8 cellular contexts compared by ENCODE assay signal in the genomic region with DNA sequence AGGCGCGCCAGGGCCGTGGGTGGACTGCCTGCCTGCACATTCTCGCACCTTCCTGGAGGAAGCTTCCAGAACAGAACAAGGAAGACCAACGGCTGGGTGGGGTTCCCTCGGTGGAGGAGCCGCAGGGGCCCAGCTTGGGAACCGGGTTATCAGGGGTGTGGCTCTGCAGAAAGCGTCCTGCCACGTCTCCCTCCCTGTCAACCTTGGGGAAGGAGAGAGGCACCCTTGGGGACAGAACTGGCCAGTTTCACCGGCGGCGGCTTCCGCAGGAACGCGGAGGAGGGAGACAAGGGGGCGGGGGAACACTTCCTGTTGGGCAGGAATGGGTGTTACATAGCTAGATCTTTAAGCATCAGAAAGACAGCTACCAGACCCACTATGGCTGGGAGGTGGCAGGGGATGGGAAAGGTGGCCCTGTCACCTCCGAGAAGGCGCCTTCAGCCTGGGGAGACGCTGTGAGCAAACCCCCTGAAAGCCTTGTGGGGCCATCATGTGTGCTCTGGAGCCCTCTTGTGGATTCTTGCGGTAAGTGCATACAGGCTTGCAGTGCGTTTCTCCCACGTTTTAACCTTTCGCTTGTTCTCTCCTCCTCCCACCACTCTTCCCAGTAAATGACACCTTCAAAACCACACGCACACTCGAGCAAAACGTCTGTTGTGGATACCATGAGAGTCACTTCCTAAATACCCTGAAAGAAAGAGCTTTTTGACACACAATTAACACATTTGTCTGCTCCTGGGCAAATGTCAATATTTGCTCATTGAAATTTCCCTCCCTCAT. TPM values are rescaled to one million over a fixed set of nuclear protein-coding genes. Genes with fewer than 3 reads are reported as not detected.
DNase-seq lines count a peak whose midpoint lies in the region; ATAC-seq and TF ChIP-seq lines count a peak whose summit lies in the region.

No MANE protein-coding gene starts in this region.

- H3K36me3 ChIP-seq in kidney epithelial cell (ENCODE audit: control insufficient read depth, insufficient read depth, low read length), result no peaks in the 10 kb centered on the region

- peak; percentile 93 for TF ChIP-seq CTCF in kidney epithelial cell (IDR thresholded peaks at IDR 0.05; ENCODE audit: insufficient read depth, low read length, poor library complexity, severe bottlenecking)

- H3K27me3 ChIP-seq in kidney epithelial cell (ENCODE audit: control insufficient read depth, insufficient read depth, low read length), result no peaks in the 10 kb centered on the region

- ATAC-seq in HG02981 (IDR thresholded peaks at IDR 0.05; ENCODE audit: unreplicated experiment) (peak; percentile 65), GM21390 (IDR thresholded peaks at IDR 0.05; ENCODE audit: unreplicated experiment) (no peak)

- peak overlapping the region; percentile 36 for H3K4me3 ChIP-seq in kidney epithelial cell (ENCODE audit: low read depth, low read length)

- DNase-seq in DMS79 treated with DMSO at 0.1 percent for 48 hours (lab: John Stamatoyannopoulos, UW), result peak; percentile 68
- peak; percentile 83 for DNase-seq in NCI-H2227 (lab: John Stamatoyannopoulos, UW; ENCODE audit: unreplicated experiment)
- peak; percentile 71 for DNase-seq in activated CD4-positive, CD25-positive, alpha-beta regulatory T cell treated with anti-CD3 and anti-CD28 coated beads, Interleukin-2, amount 50 U/mL, for 72 hours
- DNase-seq in cerebellum (ENCODE audit: low spot score), result peak; percentile 86
- no peak for DNase-seq in kidney epithelial cell (ENCODE audit: low read depth)
- peak; percentile 80 for DNase-seq in stimulated activated CD4-positive, alpha-beta T cell treated with anti-CD3 and anti-CD28 coated beads, Interleukin-15, amount 100 ng/mL, for 24 hours

RNA-seq across cellular contexts. Expression of a gene that starts 3.8 kb away (rescaled TPM):
- 13.6 TPM for total RNA-seq in cerebellum
- total RNA-seq in kidney epithelial cell, result 15.4 and 48.9 TPM in 2 replicates

RNA-seq across cellular contexts. Expression of a gene that starts 48.1 kb away (rescaled TPM):
- total RNA-seq in cerebellum, result 29.7 TPM
- 42.1 and 43.8 TPM in 2 replicates for total RNA-seq in kidney epithelial cell
